ENCODE assay signal across 14 cellular contexts in the genomic region with DNA sequence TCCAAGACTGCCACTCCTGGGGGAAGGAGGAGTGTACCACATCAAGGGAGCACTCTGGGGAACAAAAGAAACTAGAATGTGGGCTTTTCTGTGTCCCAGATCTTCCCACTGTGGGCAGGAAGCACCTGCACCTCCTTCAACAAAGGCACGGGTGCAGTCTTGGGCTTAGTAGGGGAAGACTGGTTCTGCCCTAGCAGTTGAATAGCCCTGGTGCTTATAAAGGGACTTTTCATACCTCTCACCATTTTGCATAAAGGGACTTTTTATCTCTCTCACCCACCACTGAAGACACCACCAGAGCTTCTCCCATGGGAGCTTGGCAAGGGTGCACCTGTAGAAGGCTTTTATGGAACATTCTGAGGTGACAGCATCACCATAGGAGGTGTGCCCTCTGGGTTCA.
DNase-seq lines count a peak whose midpoint lies in the region; ATAC-seq and TF ChIP-seq lines count a peak whose summit lies in the region.
"Had no signal": no experiment of that assay in that cellular context is flagged by ENCODE, and none has a peak within 500 bp of the region (broad histone marks: within the 10 kb centered on the region; RNA-seq: fewer than 3 reads in every experiment).

No MANE protein-coding gene starts in this region.

- no peaks in the 10 kb centered on the region for H3K9me3 Mint-ChIP-seq in stimulated activated effector memory CD8-positive, alpha-beta T cell treated with anti-CD3 and anti-CD28 coated beads, Interleukin-12 subunit alpha, Interleukin-12 subunit beta, amount 100 ng/mL, for 72 hours
- H3K9me3 Mint-ChIP-seq: activated T-helper 1 cell treated with anti-CD3 and anti-CD28 coated beads, Interleukin-12 subunit alpha, Interleukin-12 subunit beta, Interleukin-2, Interleukin-4 antibody, amounts not matched to agents 30 ng/mL and 10 ng/mL and 1 ng/mL, durations not matched to agents 14 hours and 24 hours and 36 hours had no signal

- peak; percentile 86 for ATAC-seq in GM18907 (IDR thresholded peaks at IDR 0.05; ENCODE audit: unreplicated experiment)
- peak; percentile 70 for ATAC-seq in GM21619 (IDR thresholded peaks at IDR 0.05; ENCODE audit: unreplicated experiment)
- peak; percentile 44 for ATAC-seq in HG03103 (IDR thresholded peaks at IDR 0.05; ENCODE audit: low read depth, unreplicated experiment)
- ATAC-seq in stimulated activated effector memory CD8-positive, alpha-beta T cell treated with anti-CD3 and anti-CD28 coated beads, Interleukin-12 subunit alpha, Interleukin-12 subunit beta, amount 100 ng/mL, for 72 hours = peak; percentile 32

- no peak overlapping the region for H3K4me3 ChIP-seq in spleen

- DNase-seq in stimulated activated effector memory CD8-positive, alpha-beta T cell treated with anti-CD3 and anti-CD28 coated beads, Interleukin-12 subunit alpha, Interleukin-12 subunit beta, amount 100 ng/mL, for 72 hours (ENCODE audit: low spot score in 2 of 2) = no peak
- no peak for DNase-seq in stimulated activated CD4-positive, alpha-beta T cell treated with anti-CD3 and anti-CD28 coated beads, Interleukin-1b, Interleukin-23, amount 100 ng/mL, for 48 hours
- no peak for DNase-seq in NCI-H510A treated with DMSO at 0.1 percent for 48 hours (lab: John Stamatoyannopoulos, UW)
- DNase-seq in AG08396 (ENCODE audit: low spot score) = no peak
- DNase-seq in spleen = no peak
- DNase-seq: brain microvascular endothelial cell; Right ventricle myocardium superior; stimulated activated naive CD4-positive, alpha-beta T cell had no signal

- H3K4me3 Mint-ChIP-seq in stimulated activated effector memory CD8-positive, alpha-beta T cell treated with anti-CD3 and anti-CD28 coated beads, Interleukin-12 subunit alpha, Interleukin-12 subunit beta, amount 100 ng/mL, for 72 hours = no peak overlapping the region
- H3K4me3 Mint-ChIP-seq: activated T-helper 1 cell treated with anti-CD3 and anti-CD28 coated beads, Interleukin-12 subunit alpha, Interleukin-12 subunit beta, Interleukin-2, Interleukin-4 antibody, amounts not matched to agents 30 ng/mL and 10 ng/mL and 1 ng/mL, durations not matched to agents 14 hours and 24 hours and 36 hours had no signal

- intact Hi-C loops in spleen (cut with DNase I; ENCODE audit: low total_unique reads) = no loop called here

- no peak overlapping the region for H3K27ac Mint-ChIP-seq in stimulated activated effector memory CD8-positive, alpha-beta T cell treated with anti-CD3 and anti-CD28 coated beads, Interleukin-12 subunit alpha, Interleukin-12 subunit beta, amount 100 ng/mL, for 72 hours
- H3K27ac Mint-ChIP-seq: activated T-helper 1 cell treated with anti-CD3 and anti-CD28 coated beads, Interleukin-12 subunit alpha, Interleukin-12 subunit beta, Interleukin-2, Interleukin-4 antibody, amounts not matched to agents 30 ng/mL and 10 ng/mL and 1 ng/mL, durations not matched to agents 14 hours and 24 hours and 36 hours had no signal

- peaks cover 0 to 13% (median 8%) of the 10 kb centered on the region in 8 donors for H3K9me3 ChIP-seq in spleen

- TF ChIP-seq CTCF in spleen (IDR thresholded peaks at IDR 0.05 in 8 of 11, conservative IDR thresholded peaks at IDR 0.05 in 3 of 11) = no peak

- H3K36me3 ChIP-seq in spleen = no peaks in the 10 kb centered on the region
- H3K36me3 ChIP-seq: brain microvascular endothelial cell had no signal

- TF ChIP-seq POLR2A in spleen (IDR thresholded peaks at IDR 0.05) = no peak

- peaks cover 0 to 3% (median 0%) of the 10 kb centered on the region in 7 donors for H3K27me3 ChIP-seq in spleen (replicated peaks in 1 of 7)
- H3K27me3 ChIP-seq: brain microvascular endothelial cell had no signal

- H3K27ac ChIP-seq in spleen = no peak overlapping the region
- H3K27ac ChIP-seq: brain microvascular endothelial cell, HL-60, VCaP had no signal

- H3K36me3 Mint-ChIP-seq in stimulated activated effector memory CD8-positive, alpha-beta T cell treated with anti-CD3 and anti-CD28 coated beads, Interleukin-12 subunit alpha, Interleukin-12 subunit beta, amount 100 ng/mL, for 72 hours = no peaks in the 10 kb centered on the region

- H3K4me1 ChIP-seq in spleen = peaks cover 0 to 34% (median 3%) of the 10 kb centered on the region in 6 donors

- 16 to 50% (median 20%) methylated on average over 1 of the region's 1 CpG for WGBS in spleen, 5 donors

- no peaks in the 10 kb centered on the region for H3K4me1 Mint-ChIP-seq in stimulated activated effector memory CD8-positive, alpha-beta T cell treated with anti-CD3 and anti-CD28 coated beads, Interleukin-12 subunit alpha, Interleukin-12 subunit beta, amount 100 ng/mL, for 72 hours

Comparison
In these comparisons a context has a peak if more than half of its experiments do, and no peak if none do; other contexts are left out.
1. ATAC-seq: peak in every context shown above with its lines; median percentile 86 in GM18907; 70 in GM21619; 44 in HG03103; 32 in stimulated activated effector memory CD8-positive, alpha-beta T cell treated with anti-CD3 and anti-CD28 coated beads, Interleukin-12 subunit alpha, Interleukin-12 subunit beta, amount 100 ng/mL, for 72 hours.